Comparison of ENCODE assay signal across 26 cellular contexts in genomic region chr10:69661414-69662172, GRCh38.
"Had no signal": no experiment of that assay in that cellular context is flagged by ENCODE, and none has a peak within 500 bp of the region (broad histone marks: within the 10 kb centered on the region; RNA-seq: fewer than 3 reads in every experiment).

No MANE protein-coding gene starts in this region.

- H3K27ac Mint-ChIP-seq: dendritic cell treated with granulocyte-macrophage colony-stimulating factor and Interleukin-4, amounts not matched to agents 40 ng/mL and 50 ng/mL, for 4 days; effector memory CD8-positive, alpha-beta T cell; memory B cell; natural killer cell treated with Interleukin-12 subunit alpha and Interleukin-12 subunit beta and Interleukin-15 and Interleukin-18, amount 100 ng/mL, for 72 hours had no signal

- FAIRE-seq: colon, urothelium cell line had no signal

- H3K4me1 ChIP-seq: esophagus squamous epithelium, gastroesophageal sphincter, left ventricle myocardium inferior, lower lobe of right lung, sigmoid colon, transverse colon had no signal

- H3K36me3 ChIP-seq: esophagus squamous epithelium, gastroesophageal sphincter, left ventricle myocardium inferior, lower lobe of right lung, neutrophil, right atrium auricular region, sigmoid colon, stomach, thoracic aorta, transverse colon had no signal

- H3K27me3 ChIP-seq: right atrium auricular region had no signal

- H3K4me1 Mint-ChIP-seq: memory B cell had no signal

- H3K4me3 Mint-ChIP-seq: dendritic cell treated with granulocyte-macrophage colony-stimulating factor and Interleukin-4, amounts not matched to agents 40 ng/mL and 50 ng/mL, for 4 days; effector memory CD8-positive, alpha-beta T cell; memory B cell; natural killer cell treated with Interleukin-12 subunit alpha and Interleukin-12 subunit beta and Interleukin-15 and Interleukin-18, amount 100 ng/mL, for 72 hours had no signal

- DNase-seq: effector memory CD8-positive, alpha-beta T cell; esophagus squamous epithelium; foreskin fibroblast; glutamatergic neuron; islet precursor cell; left cardiac atrium; left ventricle myocardium inferior; lower lobe of right lung; midbrain; sigmoid colon; stimulated activated CD4-positive, alpha-beta T cell treated with anti-CD3 and anti-CD28 coated beads, Interleukin-2, amount 100 ng/mL, for 24 hours; stimulated activated CD4-positive, alpha-beta T cell treated with anti-CD3 and anti-CD28 coated beads, Interleukin-4, amount 100 ng/mL, for 4 hours; stimulated activated naive CD4-positive, alpha-beta T cell; transverse colon had no signal

- H3K9me3 Mint-ChIP-seq: dendritic cell treated with granulocyte-macrophage colony-stimulating factor and Interleukin-4, amounts not matched to agents 40 ng/mL and 50 ng/mL, for 4 days; effector memory CD8-positive, alpha-beta T cell; memory B cell; natural killer cell treated with Interleukin-12 subunit alpha and Interleukin-12 subunit beta and Interleukin-15 and Interleukin-18, amount 100 ng/mL, for 72 hours had no signal

- H3K4me3 ChIP-seq: esophagus squamous epithelium, gastroesophageal sphincter, left ventricle myocardium inferior, lower lobe of right lung, right atrium auricular region, sigmoid colon, skin epidermis, stomach, thoracic aorta, transverse colon had no signal

- ATAC-seq: effector memory CD8-positive, alpha-beta T cell; gastroesophageal sphincter; left cardiac atrium; lower lobe of right lung; natural killer cell treated with Interleukin-12 subunit alpha and Interleukin-12 subunit beta and Interleukin-15 and Interleukin-18, amount 100 ng/mL, for 72 hours had no signal

- H3K9me3 ChIP-seq: esophagus squamous epithelium, gastroesophageal sphincter, left ventricle myocardium inferior, lower lobe of right lung, neutrophil, right atrium auricular region, sigmoid colon, stomach, thoracic aorta, transverse colon had no signal

- H3K27ac ChIP-seq: epithelial cell of prostate, esophagus squamous epithelium, gastroesophageal sphincter, left ventricle myocardium inferior, lower lobe of right lung, neutrophil, right atrium auricular region, sigmoid colon, skin epidermis, stomach, thoracic aorta, transverse colon had no signal

- H3K36me3 Mint-ChIP-seq: memory B cell; natural killer cell treated with Interleukin-12 subunit alpha and Interleukin-12 subunit beta and Interleukin-15 and Interleukin-18, amount 100 ng/mL, for 72 hours had no signal
